8 cellular contexts compared by ENCODE assay signal in the genomic region with DNA sequence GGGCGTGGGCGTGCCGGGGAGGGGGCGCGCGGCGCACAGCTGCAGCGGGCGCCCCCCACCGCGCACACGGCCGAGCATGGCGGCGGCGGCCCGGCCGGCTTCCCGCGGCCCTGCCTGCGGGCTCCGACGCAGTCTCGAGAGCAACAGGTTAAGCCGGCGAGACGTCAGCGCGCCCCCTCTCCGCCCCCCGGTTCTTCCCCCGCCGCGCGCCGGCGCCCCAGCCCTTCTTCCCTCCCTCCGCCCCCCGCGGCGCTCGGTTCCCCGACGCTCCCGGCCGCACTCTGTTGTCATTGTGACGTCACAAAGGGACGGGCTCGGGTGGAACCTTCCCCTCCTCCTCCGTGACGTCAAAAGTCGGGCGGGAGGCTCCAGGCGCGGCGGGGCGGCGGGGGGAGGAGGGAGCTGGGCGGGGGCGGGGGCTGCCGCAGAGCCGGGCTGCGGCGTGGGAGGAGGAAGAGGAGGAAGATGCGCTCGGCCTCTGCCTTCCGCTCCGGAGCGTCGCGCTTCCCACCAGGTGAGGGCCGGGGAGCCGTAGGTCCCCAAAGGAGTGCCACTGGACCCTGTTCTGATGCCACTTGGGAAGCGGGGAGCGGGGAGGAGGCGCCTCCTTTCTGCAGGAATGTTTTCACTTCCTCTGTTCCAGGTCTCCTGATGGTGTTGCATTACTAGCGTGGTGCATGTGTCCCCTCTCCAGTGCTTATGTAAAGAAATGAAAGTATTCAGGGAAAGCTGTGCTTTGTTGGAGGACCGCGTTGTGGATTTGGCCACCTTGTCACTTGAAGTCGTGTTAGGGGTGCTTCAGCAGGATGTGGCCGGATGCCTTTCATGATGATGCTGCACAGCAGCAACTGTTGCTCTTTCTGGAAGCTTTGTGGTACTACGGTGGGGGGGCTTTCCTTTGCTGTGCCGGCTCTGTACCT. TPM values are rescaled to one million over a fixed set of nuclear protein-coding genes. Genes with fewer than 3 reads are reported as not detected.
DNase-seq lines count a peak whose midpoint lies in the region; ATAC-seq and TF ChIP-seq lines count a peak whose summit lies in the region.

No MANE protein-coding gene starts in this region.

- H3K9me3 Mint-ChIP-seq in CD4-positive, alpha-beta T cell = no peaks in the 10 kb centered on the region

- H3K18ac ChIP-seq in IMR-90 (ENCODE audit: low read depth, low read length) = peak overlapping the region; percentile 39; the same call in 1 of the 2 replicates

- WGBS in IMR-90 (ENCODE audit: extremely low coverage in 2 of 2, insufficient read length in 1 of 2), 2 experiments = no CpG with 5 or more reads among the region's 83 CpGs

- H2BK5ac ChIP-seq in IMR-90 (ENCODE audit: low read depth, low read length, poor library complexity, severe bottlenecking) = peak overlapping the region; percentile 83

- peak; percentile 29; the same call in 1 of the 2 replicates for TF ChIP-seq RAD21 in IMR-90 (IDR thresholded peaks at IDR 0.05; ENCODE audit: low read length)

- H2AK9ac ChIP-seq in IMR-90 (replicated peaks; ENCODE audit: low read depth, low read length, poor library complexity) = peak overlapping the region; percentile 48

- peaks cover 54% of the 10 kb centered on the region for H3K4me1 Mint-ChIP-seq in CD4-positive, alpha-beta T cell (ENCODE audit: low read depth)

- no peak for TF ChIP-seq CTCF in CD4-positive, alpha-beta T cell (IDR thresholded peaks at IDR 0.05)
- TF ChIP-seq CTCF in IMR-90 (conservative IDR thresholded peaks at IDR 0.05; ENCODE audit: low read depth, low read length) = peak; percentile 34; the same call in 1 of the 2 replicates
- TF ChIP-seq CTCF in OCI-LY7 (conservative IDR thresholded peaks at IDR 0.05; ENCODE audit: low read length) = no peak
- peak; percentile 44 for TF ChIP-seq CTCF in epithelial cell of esophagus (IDR thresholded peaks at IDR 0.05; ENCODE audit: insufficient read depth, low read depth, low read length, missing control alignments)
- TF ChIP-seq CTCF in mucosa of descending colon (IDR thresholded peaks at IDR 0.05) = no peak

- H3K23ac ChIP-seq in IMR-90 (ENCODE audit: low read depth, low read length) = peak overlapping the region; percentile 54; the same call in 1 of the 2 replicates

- peak overlapping the region; percentile 72 for H2BK120ac ChIP-seq in IMR-90 (ENCODE audit: low read depth, low read length)

- H3K9me1 ChIP-seq in IMR-90 (ENCODE audit: insufficient read depth, low read length) = peaks cover 3% of the 10 kb centered on the region; the same call in 1 of the 2 replicates

- H3K4me1 ChIP-seq in IMR-90 (ENCODE audit: control insufficient read depth, insufficient read depth, low read length) = peaks cover 5% of the 10 kb centered on the region
- H3K4me1 ChIP-seq in OCI-LY7 (ENCODE audit: insufficient read depth, low read length, poor library complexity, severe bottlenecking) = peaks cover 57% of the 10 kb centered on the region
- H3K4me1 ChIP-seq in mucosa of descending colon (ENCODE audit: low read depth) = peaks cover 28% of the 10 kb centered on the region

- H2AK5ac ChIP-seq in IMR-90 (ENCODE audit: low read depth, low read length) = peak overlapping the region; percentile 18; the same call in 1 of the 2 replicates

- H3K4ac ChIP-seq in IMR-90 (ENCODE audit: low read depth, low read length) = peak overlapping the region; percentile 68

- peak overlapping the region; percentile 95 for H3K4me3 Mint-ChIP-seq in CD4-positive, alpha-beta T cell

- peak overlapping the region; percentile 96 for H3K27ac Mint-ChIP-seq in CD4-positive, alpha-beta T cell

- peak overlapping the region; percentile 85 for H3K4me3 ChIP-seq in IMR-90 (ENCODE audit: insufficient read depth, low read depth, low read length)
- peak overlapping the region; percentile 79 for H3K4me3 ChIP-seq in OCI-LY7 (ENCODE audit: low read depth, low read length, poor library complexity, severe bottlenecking)
- H3K4me3 ChIP-seq in epithelial cell of esophagus (ENCODE audit: low read length) = peak overlapping the region; percentile 65
- H3K4me3 ChIP-seq in mucosa of descending colon = peak overlapping the region; percentile 61

- peak overlapping the region; percentile 40; the same call in 1 of the 2 replicates for H4K91ac ChIP-seq in IMR-90 (ENCODE audit: insufficient read depth, low read depth, low read length)

- H2AFZ ChIP-seq in IMR-90 (replicated peaks; ENCODE audit: low read length, poor library complexity) = peak overlapping the region; percentile 91
- peak overlapping the region; percentile 49; the same call in 1 of the 2 replicates for H2AFZ ChIP-seq in OCI-LY7 (ENCODE audit: low read length)

- H4K5ac ChIP-seq in IMR-90 (ENCODE audit: low read depth, low read length) = peak overlapping the region; percentile 50; the same call in 1 of the 2 replicates

- H3K27me3 ChIP-seq in CD4-positive, alpha-beta T cell (ENCODE audit: control insufficient read depth, insufficient read depth, low read length) = no peaks in the 10 kb centered on the region
- no peaks in the 10 kb centered on the region for H3K27me3 ChIP-seq in IMR-90 (ENCODE audit: control insufficient read depth, insufficient read depth, low read length)

- peaks cover 3 to 53% of the 10 kb centered on the region in 2 experiments; a peak in 2 of 4 replicates for H3K79me1 ChIP-seq in IMR-90 (ENCODE audit: low read depth in 1 of 2, low read length in 2 of 2)

- H3K56ac ChIP-seq in IMR-90 (ENCODE audit: extremely low read depth, insufficient read depth, low read length) = peak overlapping the region; percentile 19; the same call in 1 of the 2 replicates

- BruUV-seq in IMR-90 (replicated peaks; lab: Mats Ljungman, UMichigan) (no TSS peak), OCI-LY7 (replicated peaks; lab: Mats Ljungman, UMichigan) (TSS peak; percentile 66)

- H3K9ac ChIP-seq in IMR-90 (ENCODE audit: low read depth, low read length) = peak overlapping the region; percentile 71

- H3K4me2 ChIP-seq in IMR-90 (ENCODE audit: low read depth, low read length) (peak overlapping the region; percentile 72), OCI-LY7 (ENCODE audit: low read length) (peak overlapping the region; percentile 84)

- POLR2A ChIA-PET in CD4-positive, alpha-beta T cell (lab: Charles Lee) = interaction anchor here (0.6 to 2.0 kb wide), 28 partner anchors 11 to 973 kb away, joined by 3 to 18 read pairs (median 4); no protein-coding TSS in a partner anchor
- POLR2A ChIA-PET in IMR-90 (lab: Charles Lee; ENCODE audit: unreplicated experiment) (interaction anchor here (0.6 kb wide), 2 partner anchors 523 to 1040 kb away, joined by 3 to 5 read pairs; no protein-coding TSS in a partner anchor), OCI-LY7 (lab: Charles Lee) (interaction anchor here (0.6 to 1.2 kb wide), 3 partner anchors 18 to 79 kb away, joined by 3 to 6 read pairs (median 3); no protein-coding TSS in a partner anchor)

- peak; percentile 90 to 99 (median 94) for DNase-seq in CD4-positive, alpha-beta T cell
- DNase-seq in IMR-90 = peak; percentile 97
- peak; percentile 94 for DNase-seq in OCI-LY7 (ENCODE audit: low spot score)
- peak; percentile 97 for DNase-seq in activated T-cell treated with anti-CD3 and anti-CD28 coated beads for 4 hours
- peak; percentile 97 for DNase-seq in epithelial cell of esophagus (ENCODE audit: low read depth)
- peak; percentile 96 to 98 (median 96) for DNase-seq in mucosa of descending colon
- DNase-seq in stimulated activated CD8-positive, alpha-beta memory T cell treated with anti-CD3 and anti-CD28 coated beads, Interleukin-2, amount 100 ng/mL, for 1 hour (ENCODE audit: low read depth in 2 of 2) = peak; percentile 90 to 95

- H4K20me1 ChIP-seq in IMR-90 (ENCODE audit: insufficient read depth, low read length) (peaks cover 49% of the 10 kb centered on the region), OCI-LY7 (ENCODE audit: insufficient read depth, low read length) (peaks cover 34% of the 10 kb centered on the region; the same call in 1 of the 2 replicates)

- peak overlapping the region; percentile 54; the same call in 1 of the 2 replicates for H2BK20ac ChIP-seq in IMR-90 (ENCODE audit: low read depth, low read length)

- intact Hi-C loops in CD4-positive, alpha-beta T cell (cut with DNase I, micrococcal nuclease) = loop anchor here (2.0 to 10.0 kb wide), 11 partner anchors 18 to 1131 kb away; partner anchors contain the start of genes CD83 (in 1 of the 2) and DTNBP1 (in 1 of the 2)
- intact Hi-C loops in IMR-90 (cut with micrococcal nuclease) = loop anchor here (5.0 to 10.0 kb wide), 2 partner anchors 444 to 506 kb away; no protein-coding TSS in a partner anchor
- intact Hi-C loops in OCI-LY7 (cut with micrococcal nuclease; ENCODE audit: unreplicated experiment) = loop anchor here (5.0 kb wide), 5 partner anchors 409 to 1121 kb away; no protein-coding TSS in a partner anchor
- intact Hi-C loops in mucosa of descending colon (cut with DNase I, micrococcal nuclease) = no loop called here

- peak; percentile 56; the same call in 1 of the 2 replicates for TF ChIP-seq POLR2A in IMR-90 (IDR thresholded peaks at IDR 0.05; ENCODE audit: low read depth, low read length)

- dilution Hi-C loops in IMR-90 (cut with HindIII; ENCODE audit: low sequenced_read_pairs, unreplicated experiment) = no loop called here

- peak; percentile 51 for ATAC-seq in CD4-positive, alpha-beta T cell (ENCODE audit: poor library complexity)
- ATAC-seq in GM21390 (IDR thresholded peaks at IDR 0.05; ENCODE audit: unreplicated experiment) (peak; percentile 31), IMR-90 (ENCODE audit: low read depth) (peak; percentile 50), mucosa of descending colon (peak; percentile 66)

- peak overlapping the region; percentile 40 for H3K14ac ChIP-seq in IMR-90 (replicated peaks; ENCODE audit: low read depth, low read length)

- no peaks in the 10 kb centered on the region for H3K9me3 ChIP-seq in CD4-positive, alpha-beta T cell (ENCODE audit: control insufficient read depth, low read length)
- H3K9me3 ChIP-seq in IMR-90 (ENCODE audit: control insufficient read depth, insufficient read depth, low read length) (no peaks in the 10 kb centered on the region), OCI-LY7 (ENCODE audit: low read length) (no peaks in the 10 kb centered on the region), mucosa of descending colon (no peaks in the 10 kb centered on the region)

- H3K36me3 ChIP-seq in IMR-90 (ENCODE audit: control insufficient read depth, insufficient read depth, low read length) (no peaks in the 10 kb centered on the region), OCI-LY7 (ENCODE audit: insufficient read depth, low read length) (no peaks in the 10 kb centered on the region), mucosa of descending colon (ENCODE audit: low read depth) (no peaks in the 10 kb centered on the region)

- CTCF ChIA-PET in CD4-positive, alpha-beta T cell (lab: Charles Lee) = interaction anchor here (1.2 kb wide), 1 partner anchor 79 kb away, joined by 5 read pairs; no protein-coding TSS in a partner anchor
- CTCF ChIA-PET in IMR-90 (lab: Yijun Ruan, JAX) = interaction anchor here (0.6 to 1.6 kb wide), 4 partner anchors 195 to 381 kb away, joined by 3 to 8 read pairs (median 4); no protein-coding TSS in a partner anchor
- CTCF ChIA-PET in OCI-LY7 (lab: Charles Lee; ENCODE audit: unreplicated experiment) = interaction anchor here (1.0 kb wide), 1 partner anchor 71 kb away, joined by 4 read pairs; no protein-coding TSS in a partner anchor

- in situ Hi-C loops in IMR-90 (cut with MboI; ENCODE audit: low sequenced_read_pairs) = loop anchor here (10.0 kb wide), 1 partner anchor 1034 kb away; no protein-coding TSS in a partner anchor

- peaks cover 63% of the 10 kb centered on the region; the same call in 1 of the 2 replicates for H3K79me2 ChIP-seq in OCI-LY7 (ENCODE audit: insufficient read depth, low read depth, low read length)

- peaks cover 38% of the 10 kb centered on the region for H3K36me3 Mint-ChIP-seq in CD4-positive, alpha-beta T cell (ENCODE audit: low read depth)

- H3K27me3 Mint-ChIP-seq in CD4-positive, alpha-beta T cell = peaks cover 4% of the 10 kb centered on the region

- H2BK15ac ChIP-seq in IMR-90 (ENCODE audit: low read depth, low read length) = no peak overlapping the region

- H3K27ac ChIP-seq in CD4-positive, alpha-beta T cell (ENCODE audit: low read depth, low read length) = peak overlapping the region; percentile 94
- H3K27ac ChIP-seq in IMR-90 (ENCODE audit: insufficient read depth, low read length) (peak overlapping the region; percentile 83), OCI-LY7 (ENCODE audit: low read depth, low read length, poor library complexity, severe bottlenecking) (peak overlapping the region; percentile 69)

- no peaks in the 10 kb centered on the region for H3K9me2 ChIP-seq in OCI-LY7 (ENCODE audit: insufficient read depth, low read length)

- H4K8ac ChIP-seq in IMR-90 (ENCODE audit: low read depth in 2 of 2, low read length in 2 of 2) = peak overlapping the region; percentile 5 to 28; a peak in 2 of 4 replicates

RNA-seq across cellular contexts. Expression of gene JARID2, which starts 2.8 kb away (rescaled TPM):
- 10 to 100 TPM; 32.0 to 33.0 TPM for total RNA-seq in CD4-positive, alpha-beta T cell
- total RNA-seq in IMR-90 (2012; rRNA removed) (12.9 and 13.1 TPM in 2 replicates), OCI-LY7 (2022) (19.5 and 21.0 TPM in 2 replicates), mucosa of descending colon (10 to 100 TPM; 10.6 to 11.8 (median 11.4) TPM)
- polyA plus RNA-seq in IMR-90 (2012; rRNA removed) = 9.6 TPM in 2 replicates
- 4.7 and 5.7 TPM in 2 replicates for polyA plus RNA-seq in IMR-90 (2012; cell fraction: cytosol; rRNA removed)
- 14.8 and 23.2 TPM in 2 replicates for polyA plus RNA-seq in IMR-90 (2012; cell fraction: nucleus; rRNA removed; ENCODE audit: low replicate concordance)
- 18.4 and 19.0 TPM in 2 replicates for total RNA-seq in OCI-LY7 (2014; rRNA removed; shearing (Covaris generic))

Comparison
In these comparisons a context has a peak if more than half of its experiments do, and no peak if none do; other contexts are left out.
1. Peak in every context shown above with its lines: DNase-seq, ATAC-seq, H3K4me3 ChIP-seq and H3K27ac ChIP-seq.
2. CTCF ChIP-seq: peak in IMR-90 (single experiment) and epithelial cell of esophagus (single experiment); none in CD4-positive, alpha-beta T cell (single experiment), OCI-LY7 (single experiment) and mucosa of descending colon (single experiment).
3. intact Hi-C loops: an anchor here in CD4-positive, alpha-beta T cell (2.0 to 10.0 kb wide), IMR-90 (5.0 to 10.0 kb wide) and OCI-LY7 (5.0 kb wide); none called in mucosa of descending colon.